In the genomic region with DNA sequence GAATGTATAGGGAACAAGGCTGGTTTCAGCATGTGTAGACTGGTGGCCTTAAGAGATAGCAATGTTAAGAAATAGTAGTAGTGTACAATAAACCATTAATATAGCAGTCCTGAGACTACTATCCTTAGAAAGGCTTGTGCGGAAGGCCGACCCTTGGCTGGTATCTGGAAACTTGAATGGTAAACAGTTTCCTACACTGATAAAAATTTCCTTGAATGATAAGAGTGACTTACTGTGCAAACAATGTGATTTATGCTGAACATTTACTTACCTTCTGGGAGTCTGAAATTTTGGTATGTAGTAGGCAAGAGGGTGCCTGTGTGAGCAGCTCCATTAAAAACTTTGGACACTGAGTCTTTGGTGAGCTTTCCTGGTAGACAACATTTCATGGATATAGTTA, we compare ENCODE assay signal across 18 cellular contexts. TPM values are rescaled to one million over a fixed set of nuclear protein-coding genes. Genes with fewer than 3 reads are reported as not detected.
DNase-seq lines count a peak whose midpoint lies in the region; ATAC-seq and TF ChIP-seq lines count a peak whose summit lies in the region.
"Had no signal": no experiment of that assay in that cellular context is flagged by ENCODE, and none has a peak within 500 bp of the region (broad histone marks: within the 10 kb centered on the region; RNA-seq: fewer than 3 reads in every experiment).

No MANE protein-coding gene starts in this region.

- peaks cover 19% of the 10 kb centered on the region for H3K4me1 Mint-ChIP-seq in WTC11

- POLR2A ChIA-PET in WTC11 (lab: Charles Lee): no interaction called here

- H3K79me2 ChIP-seq in hepatocyte: peaks cover 45% of the 10 kb centered on the region

- H3K9me3 Mint-ChIP-seq in WTC11: peaks cover 23% of the 10 kb centered on the region

- TF ChIP-seq POLR2A in GM18505 (IDR thresholded peaks at IDR 0.05; ENCODE audit: borderline replicate concordance, extremely low read depth, insufficient read depth, insufficient read length): no peak

- H4K20me1 ChIP-seq in hepatocyte (ENCODE audit: insufficient read depth, poor library complexity, severe bottlenecking): no peaks in the 10 kb centered on the region

- H3K4me1 ChIP-seq in hepatocyte (ENCODE audit: insufficient read depth) (no peaks in the 10 kb centered on the region), mucosa of descending colon (ENCODE audit: low read depth) (peaks cover 10% of the 10 kb centered on the region)
- H3K4me1 ChIP-seq: BE2C had no signal

- H3K4me3 ChIP-seq in hepatocyte: no peak overlapping the region
- H3K4me3 ChIP-seq in mucosa of descending colon: no peak overlapping the region
- H3K4me3 ChIP-seq: GM23338 had no signal

- no peak overlapping the region for H3K4me2 ChIP-seq in hepatocyte
- H3K4me2 ChIP-seq: GM23338 had no signal

- TF ChIP-seq CTCF in WTC11 (IDR thresholded peaks at IDR 0.05): no peak
- TF ChIP-seq CTCF in hepatocyte (IDR thresholded peaks at IDR 0.05; ENCODE audit: poor library complexity): no peak
- no peak for TF ChIP-seq CTCF in mucosa of descending colon (IDR thresholded peaks at IDR 0.05)

- WGBS in hepatocyte (ENCODE audit: low lambda C conversion rate, missing lambda C conversion rate): 56% methylated on average over 2 of the region's 2 CpGs

- H3K36me3 ChIP-seq in hepatocyte (replicated peaks; ENCODE audit: insufficient read depth, low read depth) (no peaks in the 10 kb centered on the region), mucosa of descending colon (ENCODE audit: low read depth) (no peaks in the 10 kb centered on the region)
- H3K36me3 ChIP-seq: BE2C had no signal

- CTCF ChIA-PET in WTC11 (lab: Charles Lee): no interaction called here

- H2AFZ ChIP-seq in hepatocyte: no peak overlapping the region
- H2AFZ ChIP-seq: GM23338 had no signal

- DNase-seq in WTC11 (ENCODE audit: low spot score) (no peak), hepatocyte (ENCODE audit: low spot score) (peak; percentile 9), mucosa of descending colon (no peak), DMS114 treated with DMSO at 0.1 percent for 48 hours (lab: John Stamatoyannopoulos, UW; ENCODE audit: unreplicated experiment) (no peak)
- no peak for DNase-seq in stimulated activated CD4-positive, alpha-beta T cell treated with anti-CD3 and anti-CD28 coated beads, Interleukin-2, amount 100 ng/mL, for 24 hours
- DNase-seq: ACHN; BE2C; C1 segment of cervical spinal cord; CD4-positive, CD25-positive, alpha-beta regulatory T cell; CD8-positive, alpha-beta memory T cell; COR-L47; DMS153; DMS79; GDM1; HCEC 1CT had no signal

- peak overlapping the region; percentile 1; the same call in 1 of the 2 replicates for H3K27ac Mint-ChIP-seq in WTC11
- H3K27ac Mint-ChIP-seq: CD4-positive, CD25-positive, alpha-beta regulatory T cell had no signal

- H3K36me3 Mint-ChIP-seq in WTC11: peaks cover 19% of the 10 kb centered on the region

- no peaks in the 10 kb centered on the region for H3K27me3 ChIP-seq in hepatocyte
- H3K27me3 ChIP-seq: BE2C had no signal

- intact Hi-C loops in mucosa of descending colon (cut with DNase I, micrococcal nuclease): no loop called here

- no peak overlapping the region for H3K27ac ChIP-seq in hepatocyte

- no peak overlapping the region for H3K4me3 Mint-ChIP-seq in WTC11
- H3K4me3 Mint-ChIP-seq: CD8-positive, alpha-beta memory T cell; GM23338 had no signal

- ATAC-seq in WTC11 (no peak), mucosa of descending colon (peak; percentile 70), HG03097 (IDR thresholded peaks at IDR 0.05; ENCODE audit: low FRiP score, unreplicated experiment) (no peak), GM18505 (IDR thresholded peaks at IDR 0.05; ENCODE audit: unreplicated experiment) (no peak)

- no peaks in the 10 kb centered on the region for H3K9me2 ChIP-seq in hepatocyte (replicated peaks; ENCODE audit: insufficient read depth)

- H3K9me3 ChIP-seq in hepatocyte (ENCODE audit: low read depth): no peaks in the 10 kb centered on the region
- no peaks in the 10 kb centered on the region for H3K9me3 ChIP-seq in mucosa of descending colon
- H3K9me3 ChIP-seq: BE2C had no signal

- H3K27me3 Mint-ChIP-seq in WTC11 (ENCODE audit: low read depth): no peaks in the 10 kb centered on the region
- H3K27me3 Mint-ChIP-seq: CD4-positive, CD25-positive, alpha-beta regulatory T cell had no signal

TF ChIP-seq in WTC11, 78 proteins besides CTCF, POLR2A, EP300 and RAD21:
- no peak for TF ChIP-seq JUN (CRISPR knock-in tag; IDR thresholded peaks at IDR 0.05)
- TF ChIP-seq, protein P1, sequence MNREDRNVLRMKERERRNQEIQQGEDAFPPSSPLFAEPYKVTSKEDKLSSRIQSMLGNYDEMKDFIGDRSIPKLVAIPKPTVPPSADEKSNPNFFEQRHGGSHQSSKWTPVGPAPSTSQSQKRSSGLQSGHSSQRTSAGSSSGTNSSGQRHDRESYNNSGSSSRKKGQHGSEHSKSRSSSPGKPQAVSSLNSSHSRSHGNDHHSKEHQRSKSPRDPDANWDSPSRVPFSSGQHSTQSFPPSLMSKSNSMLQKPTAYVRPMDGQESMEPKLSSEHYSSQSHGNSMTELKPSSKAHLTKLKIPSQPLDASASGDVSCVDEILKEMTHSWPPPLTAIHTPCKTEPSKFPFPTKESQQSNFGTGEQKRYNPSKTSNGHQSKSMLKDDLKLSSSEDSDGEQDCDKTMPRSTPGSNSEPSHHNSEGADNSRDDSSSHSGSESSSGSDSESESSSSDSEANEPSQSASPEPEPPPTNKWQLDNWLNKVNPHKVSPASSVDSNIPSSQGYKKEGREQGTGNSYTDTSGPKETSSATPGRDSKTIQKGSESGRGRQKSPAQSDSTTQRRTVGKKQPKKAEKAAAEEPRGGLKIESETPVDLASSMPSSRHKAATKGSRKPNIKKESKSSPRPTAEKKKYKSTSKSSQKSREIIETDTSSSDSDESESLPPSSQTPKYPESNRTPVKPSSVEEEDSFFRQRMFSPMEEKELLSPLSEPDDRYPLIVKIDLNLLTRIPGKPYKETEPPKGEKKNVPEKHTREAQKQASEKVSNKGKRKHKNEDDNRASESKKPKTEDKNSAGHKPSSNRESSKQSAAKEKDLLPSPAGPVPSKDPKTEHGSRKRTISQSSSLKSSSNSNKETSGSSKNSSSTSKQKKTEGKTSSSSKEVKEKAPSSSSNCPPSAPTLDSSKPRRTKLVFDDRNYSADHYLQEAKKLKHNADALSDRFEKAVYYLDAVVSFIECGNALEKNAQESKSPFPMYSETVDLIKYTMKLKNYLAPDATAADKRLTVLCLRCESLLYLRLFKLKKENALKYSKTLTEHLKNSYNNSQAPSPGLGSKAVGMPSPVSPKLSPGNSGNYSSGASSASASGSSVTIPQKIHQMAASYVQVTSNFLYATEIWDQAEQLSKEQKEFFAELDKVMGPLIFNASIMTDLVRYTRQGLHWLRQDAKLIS (CRISPR knock-in tag; IDR thresholded peaks at IDR 0.05; ENCODE audit: borderline replicate concordance): no peak
- no peak for TF ChIP-seq ZNF121 (CRISPR knock-in tag; IDR thresholded peaks at IDR 0.05)
- TF ChIP-seq NFYB (CRISPR knock-in tag; conservative IDR thresholded peaks at IDR 0.05; ENCODE audit: low read depth): no peak
- TF ChIP-seq SOX15 (CRISPR knock-in tag; IDR thresholded peaks at IDR 0.05): no peak
- TF ChIP-seq RELA (CRISPR knock-in tag; IDR thresholded peaks at IDR 0.05; ENCODE audit: borderline replicate concordance): no peak
- TF ChIP-seq, protein P2, sequence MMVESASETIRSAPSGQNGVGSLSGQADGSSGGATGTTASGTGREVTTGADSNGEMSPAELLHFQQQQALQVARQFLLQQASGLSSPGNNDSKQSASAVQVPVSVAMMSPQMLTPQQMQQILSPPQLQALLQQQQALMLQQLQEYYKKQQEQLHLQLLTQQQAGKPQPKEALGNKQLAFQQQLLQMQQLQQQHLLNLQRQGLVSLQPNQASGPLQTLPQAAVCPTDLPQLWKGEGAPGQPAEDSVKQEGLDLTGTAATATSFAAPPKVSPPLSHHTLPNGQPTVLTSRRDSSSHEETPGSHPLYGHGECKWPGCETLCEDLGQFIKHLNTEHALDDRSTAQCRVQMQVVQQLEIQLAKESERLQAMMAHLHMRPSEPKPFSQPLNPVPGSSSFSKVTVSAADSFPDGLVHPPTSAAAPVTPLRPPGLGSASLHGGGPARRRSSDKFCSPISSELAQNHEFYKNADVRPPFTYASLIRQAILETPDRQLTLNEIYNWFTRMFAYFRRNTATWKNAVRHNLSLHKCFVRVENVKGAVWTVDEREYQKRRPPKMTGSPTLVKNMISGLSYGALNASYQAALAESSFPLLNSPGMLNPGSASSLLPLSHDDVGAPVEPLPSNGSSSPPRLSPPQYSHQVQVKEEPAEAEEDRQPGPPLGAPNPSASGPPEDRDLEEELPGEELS (CRISPR knock-in tag; IDR thresholded peaks at IDR 0.05): no peak
- TF ChIP-seq SP1 (CRISPR knock-in tag; conservative IDR thresholded peaks at IDR 0.05): no peak
- TF ChIP-seq JAZF1 (CRISPR knock-in tag; IDR thresholded peaks at IDR 0.05): no peak
- TF ChIP-seq FOXK1 (CRISPR knock-in tag; IDR thresholded peaks at IDR 0.05): no peak
- TF ChIP-seq CDX4 (CRISPR knock-in tag; IDR thresholded peaks at IDR 0.05; ENCODE audit: borderline replicate concordance): no peak
TF ChIP-seq in WTC11: peak in this region for 0.

RNA-seq across cellular contexts. Expression of gene MAST2, which starts 44.7 kb away (rescaled TPM):
- total RNA-seq in WTC11 (2021): 27.8 to 37.2 TPM (median 30.7 TPM) in 3 replicates
- total RNA-seq in hepatocyte: 23.8 and 25.8 TPM in 2 replicates
- 32.4 and 33.5 TPM in 2 replicates for polyA plus RNA-seq in hepatocyte
- 100 to 1,000 TPM in 1 of 3 donors, 10 to 100 TPM in 2; 90.0 to 158 (median 100.0) TPM for total RNA-seq in mucosa of descending colon
